Comparison of ENCODE assay signal across 12 cellular contexts in genomic region chr12:11863478-11863906, GRCh38.
DNase-seq lines count a peak whose midpoint lies in the region; ATAC-seq and TF ChIP-seq lines count a peak whose summit lies in the region.
"Had no signal": no experiment of that assay in that cellular context is flagged by ENCODE, and none has a peak within 500 bp of the region (broad histone marks: within the 10 kb centered on the region; RNA-seq: fewer than 3 reads in every experiment).

No MANE protein-coding gene starts in this region.

- H3K27me3 ChIP-seq in MG63 = no peaks in the 10 kb centered on the region
- no peaks in the 10 kb centered on the region for H3K27me3 ChIP-seq in lung (ENCODE audit: control insufficient read depth, insufficient read depth)
- no peaks in the 10 kb centered on the region for H3K27me3 ChIP-seq in stomach

- no peaks in the 10 kb centered on the region for H3K9me3 ChIP-seq in MG63
- H3K9me3 ChIP-seq in lung (ENCODE audit: control insufficient read depth in 2 of 2, insufficient read depth in 1 of 2, low read length in 1 of 2) = peaks cover 0 to 2% of the 10 kb centered on the region in 2 donors
- peaks cover 0 to 12% (median 9%) of the 10 kb centered on the region in 4 donors for H3K9me3 ChIP-seq in stomach

- no peak for TF ChIP-seq POLR2A in stomach (IDR thresholded peaks at IDR 0.05)

- WGBS in lung, 2 donors = 44 to 47% methylated on average over 5 of the region's 5 CpGs
- WGBS in stomach, 5 donors = 11 to 45% (median 21%) methylated on average over 5 of the region's 5 CpGs

- H3K4me3 ChIP-seq in MG63 (no peak overlapping the region), lung (no peak overlapping the region), stomach (no peak overlapping the region)

- ATAC-seq in lung (ENCODE audit: insufficient read depth, low FRiP score) = peak; percentile 32
- ATAC-seq in HG02642 (IDR thresholded peaks at IDR 0.05; ENCODE audit: poor library complexity, unreplicated experiment) = no peak

- H3K27ac ChIP-seq in lung (ENCODE audit: low read depth in 1 of 2, low read length in 1 of 2) = peak overlapping the region; percentile 81 to 88
- peak overlapping the region; percentile 48 to 87 (median 82) for H3K27ac ChIP-seq in stomach
- H3K27ac ChIP-seq: VCaP had no signal

- no peaks in the 10 kb centered on the region for H3K36me3 ChIP-seq in MG63
- H3K36me3 ChIP-seq in lung (ENCODE audit: control insufficient read depth in 2 of 2, insufficient read depth in 2 of 2, low read length in 2 of 2) = peaks cover 4% of the 10 kb centered on the region in 2 donors
- peaks cover 0 to 21% (median 16%) of the 10 kb centered on the region in 4 donors for H3K36me3 ChIP-seq in stomach

- intact Hi-C loops in stomach (cut with DNase I; ENCODE audit: low total_unique reads) = no loop called here

- H3K4me1 ChIP-seq in lung (ENCODE audit: control insufficient read depth in 2 of 2, insufficient read depth in 2 of 2, low read length in 2 of 2) (peaks cover 14 to 35% of the 10 kb centered on the region in 2 donors), stomach (peaks cover 20 to 41% (median 31%) of the 10 kb centered on the region in 4 donors)

- no peak for TF ChIP-seq EP300 in stomach (IDR thresholded peaks at IDR 0.05)

- TF ChIP-seq CTCF in lung (IDR thresholded peaks at IDR 0.05; ENCODE audit: control extremely low read depth, extremely low read depth) = no peak
- no peak for TF ChIP-seq CTCF in stomach (IDR thresholded peaks at IDR 0.05)

- DNase-seq in MG63 (peak; percentile 61), dermis microvascular lymphatic vessel endothelial cell (ENCODE audit: low read depth in 2 of 2) (peak; percentile 61 to 70), lung (ENCODE audit: low spot score) (no peak), stomach (peak; percentile 45), glomerular visceral epithelial cell (ENCODE audit: extremely low spot score) (no peak), NCI-H2029 treated with DMSO at 0.1 percent for 48 hours (lab: John Stamatoyannopoulos, UW) (no peak)
- no peak for DNase-seq in activated naive CD4-positive, alpha-beta T cell (lab: John Stamatoyannopoulos, UW)
- DNase-seq: GDM1; NCI-H510A; stimulated activated naive CD4-positive, alpha-beta T cell treated with Interleukin-2 at 50 U/mL for 16 hours had no signal

Comparison
In these comparisons a context has a peak if more than half of its experiments do, and no peak if none do; other contexts are left out.
1. DNase-seq: peak in MG63 (single experiment), dermis microvascular lymphatic vessel endothelial cell (2 of 2) and stomach (single experiment); none in lung (single experiment), glomerular visceral epithelial cell (single experiment), activated naive CD4-positive, alpha-beta T cell (0 of 4) and NCI-H2029 treated with DMSO at 0.1 percent for 48 hours (single experiment).